Comparison of ENCODE assay signal across 15 cellular contexts in genomic region chr18:5709476-5710095, GRCh38.
"Had no signal": no experiment of that assay in that cellular context is flagged by ENCODE, and none has a peak within 500 bp of the region (broad histone marks: within the 10 kb centered on the region; RNA-seq: fewer than 3 reads in every experiment).

No MANE protein-coding gene starts in this region.

- H3K27me3 ChIP-seq: esophagus muscularis mucosa, gastrocnemius medialis, neutrophil, right lobe of liver, testis, tibial nerve had no signal

- H3K36me3 ChIP-seq: esophagus muscularis mucosa, gastrocnemius medialis, heart right ventricle, neutrophil, right lobe of liver, tibial nerve had no signal

- DNase-seq: effector memory CD4-positive, alpha-beta T cell; gastrocnemius medialis; heart right ventricle; hypothalamus; mammary epithelial cell; naive thymus-derived CD8-positive, alpha-beta T cell; psoas muscle; retina; right lobe of liver; stimulated activated CD4-positive, alpha-beta T cell treated with anti-CD3 and anti-CD28 coated beads, Interleukin-4, amount 100 ng/mL, for 1 hour; stimulated activated CD8-positive, alpha-beta memory T cell treated with anti-CD3 and anti-CD28 coated beads, Interleukin-4, amount 100 ng/mL, for 48 hours; testis had no signal

- H3K9me3 ChIP-seq: esophagus muscularis mucosa, gastrocnemius medialis, heart right ventricle, neutrophil, psoas muscle, right lobe of liver, testis, tibial nerve had no signal

- H3K4me1 ChIP-seq: esophagus muscularis mucosa, gastrocnemius medialis, heart right ventricle, psoas muscle, right lobe of liver, testis, tibial nerve had no signal

- H3K4me3 ChIP-seq: esophagus muscularis mucosa, gastrocnemius medialis, heart right ventricle, psoas muscle, right lobe of liver, testis, tibial nerve had no signal
